In the genomic region with DNA sequence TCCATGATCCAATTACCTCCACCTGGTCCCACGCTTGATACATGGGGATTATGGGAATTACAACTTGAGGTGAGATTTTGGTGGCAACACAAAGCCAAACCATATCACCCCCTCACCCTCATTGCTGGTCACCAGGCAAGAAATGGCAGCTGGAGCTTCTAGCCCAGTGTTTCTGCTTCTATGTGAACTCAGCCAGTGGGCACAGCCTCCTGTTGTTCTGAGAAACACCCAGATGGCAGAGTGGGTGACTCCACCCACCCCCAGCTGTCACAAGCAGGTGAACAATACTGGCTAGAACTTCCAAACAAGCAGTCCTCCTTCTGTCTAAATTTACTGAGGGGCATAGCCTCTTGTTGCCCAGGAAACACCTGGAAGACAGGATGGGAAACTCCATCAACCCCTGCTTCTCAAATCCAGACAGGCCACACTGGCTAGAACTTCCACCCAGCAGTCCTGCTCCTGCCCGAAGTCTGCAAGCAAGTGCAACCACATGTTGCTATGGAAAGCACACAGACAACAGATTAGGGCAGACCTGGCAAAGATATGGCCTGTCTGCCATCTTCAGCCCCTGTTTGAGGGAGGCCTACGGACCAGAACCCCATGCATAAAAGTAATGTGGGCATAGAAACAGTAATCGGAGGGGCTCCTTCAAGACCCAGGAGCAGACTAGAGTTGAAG, we compare ENCODE assay signal across 24 cellular contexts.
A peak's percentile ranks its signal among the peaks of the same experiment; 100 is the strongest.
DNase-seq lines count a peak whose midpoint lies in the region; ATAC-seq and TF ChIP-seq lines count a peak whose summit lies in the region.
"Had no signal": no experiment of that assay in that cellular context is flagged by ENCODE, and none has a peak within 500 bp of the region (broad histone marks: within the 10 kb centered on the region; RNA-seq: fewer than 3 reads in every experiment).

No MANE protein-coding gene starts in this region.

- 64 to 83% methylated on average over 3 to 4 of the region's 4 CpGs for WGBS in body of pancreas, 2 donors
- WGBS in trophoblast cell (ENCODE audit: extremely low coverage, insufficient coverage, insufficient read length): no CpG with 5 or more reads among the region's 4 CpGs

- no peak overlapping the region for H2AK5ac ChIP-seq in trophoblast cell (ENCODE audit: low read length)

- no peak overlapping the region for H3K18ac ChIP-seq in trophoblast cell (ENCODE audit: low read length)

- H3K4me3 Mint-ChIP-seq in activated CD8-positive, alpha-beta memory T cell treated with anti-CD3 and anti-CD28 coated beads, Interleukin-2, amount 10 ng/mL, durations not matched to agents 7 days and 5 days: no peak overlapping the region
- H3K4me3 Mint-ChIP-seq: B cell; CD8-positive, alpha-beta T cell had no signal

- DNase-seq in DMS53 (lab: John Stamatoyannopoulos, UW) (peak; percentile 10), DMS53 treated with DMSO at 0.1 percent for 48 hours (lab: John Stamatoyannopoulos, UW; ENCODE audit: unreplicated experiment) (no peak), NCI-H524 treated with DMSO at 0.1 percent for 48 hours (lab: John Stamatoyannopoulos, UW) (peak; percentile 79), body of pancreas (peak; percentile 75 to 92 (median 86)), trophoblast cell (no peak), head of caudate nucleus (no peak)
- DNase-seq in stimulated activated CD4-positive, alpha-beta T cell treated with anti-CD3 and anti-CD28 coated beads, Interleukin-4, amount 100 ng/mL, for 1 hour: no peak
- DNase-seq in activated CD8-positive, alpha-beta memory T cell treated with anti-CD3 and anti-CD28 coated beads, Interleukin-2, amount 10 ng/mL, durations not matched to agents 7 days and 5 days: no peak
- DNase-seq: Caco-2; CD8-positive, alpha-beta T cell; GM23248; H7; IMR-90; KG1; MM.1S; NCI-H2081 treated with DMSO at 0.1 percent for 48 hours; NCI-H526 treated with DMSO at 0.1 percent for 48 hours; NK-92 treated with Interleukin-12 subunit alpha and Interleukin-12 subunit beta, amount 100 ng/mL, for 24 hours; PC-9; Right ventricle myocardium superior had no signal

- H3K79me2 ChIP-seq in trophoblast cell (ENCODE audit: control insufficient read depth, insufficient read depth, low read length, poor library complexity): peaks cover 3% of the 10 kb centered on the region

- H2AFZ ChIP-seq in trophoblast cell (ENCODE audit: insufficient read depth, low read length, poor library complexity): no peak overlapping the region
- H2AFZ ChIP-seq: GM23248, PC-9 had no signal

- no peak overlapping the region for H2BK5ac ChIP-seq in trophoblast cell (ENCODE audit: low read depth, low read length, poor library complexity)

- H3K4me1 ChIP-seq in body of pancreas (peaks cover 39% of the 10 kb centered on the region), trophoblast cell (ENCODE audit: control insufficient read depth in 1 of 2, insufficient read depth in 2 of 2, low read length in 2 of 2) (peaks cover 20 to 21% of the 10 kb centered on the region in 2 experiments)
- H3K4me1 ChIP-seq: SJSA1 had no signal

- no peaks in the 10 kb centered on the region for H3K36me3 Mint-ChIP-seq in activated CD8-positive, alpha-beta memory T cell treated with anti-CD3 and anti-CD28 coated beads, Interleukin-2, amount 10 ng/mL, durations not matched to agents 7 days and 5 days
- H3K36me3 Mint-ChIP-seq: CD8-positive, alpha-beta T cell had no signal

- H4K12ac ChIP-seq in trophoblast cell (ENCODE audit: low read depth, low read length): no peak overlapping the region

- no peak overlapping the region for H3K4ac ChIP-seq in trophoblast cell (ENCODE audit: low read depth, low read length)

- no peak overlapping the region for H3K4me2 ChIP-seq in trophoblast cell (ENCODE audit: low read length)
- H3K4me2 ChIP-seq: PC-9 had no signal

- H3K4me3 ChIP-seq in body of pancreas (no peak overlapping the region), trophoblast cell (ENCODE audit: low read depth, low read length) (no peak overlapping the region)
- H3K4me3 ChIP-seq: GM23248, PC-9, SJSA1 had no signal

- CTCF ChIA-PET in activated CD8-positive, alpha-beta memory T cell treated with anti-CD3 and anti-CD28 coated beads, Interleukin-2, amount 10 ng/mL, durations not matched to agents 7 days and 5 days (lab: Charles Lee): no interaction called here

- no peak overlapping the region for H3K23ac ChIP-seq in trophoblast cell (ENCODE audit: low read length)

- peak; percentile 92 for ATAC-seq in body of pancreas
- ATAC-seq in activated CD8-positive, alpha-beta memory T cell treated with anti-CD3 and anti-CD28 coated beads, Interleukin-2, amount 10 ng/mL, durations not matched to agents 7 days and 5 days: no peak
- ATAC-seq: CD8-positive, alpha-beta T cell had no signal

- H3K9ac ChIP-seq in trophoblast cell (ENCODE audit: low read length): no peak overlapping the region
- H3K9ac ChIP-seq: GM23248 had no signal

- TF ChIP-seq CTCF in body of pancreas (IDR thresholded peaks at IDR 0.05): peak in 1 of 7 experiments; percentile 6

- H3K27me3 ChIP-seq in body of pancreas (no peaks in the 10 kb centered on the region), trophoblast cell (ENCODE audit: insufficient read depth, low read length) (no peaks in the 10 kb centered on the region)
- H3K27me3 ChIP-seq: SJSA1 had no signal

- H3K14ac ChIP-seq in trophoblast cell (ENCODE audit: low read length): no peak overlapping the region

- H3K36me3 ChIP-seq in body of pancreas (replicated peaks in 1 of 2; ENCODE audit: insufficient read depth in 1 of 2, low read depth in 2 of 2) (no peaks in the 10 kb centered on the region), trophoblast cell (ENCODE audit: control insufficient read depth in 1 of 2, insufficient read depth in 2 of 2, low read length in 2 of 2) (no peaks in the 10 kb centered on the region)
- H3K36me3 ChIP-seq: SJSA1 had no signal

- no peaks in the 10 kb centered on the region for H3K9me3 Mint-ChIP-seq in activated CD8-positive, alpha-beta memory T cell treated with anti-CD3 and anti-CD28 coated beads, Interleukin-2, amount 10 ng/mL, durations not matched to agents 7 days and 5 days (ENCODE audit: low read depth)
- H3K9me3 Mint-ChIP-seq: CD8-positive, alpha-beta T cell had no signal

- no peak overlapping the region for H2BK120ac ChIP-seq in trophoblast cell (ENCODE audit: insufficient read depth, low read length, poor library complexity)

- TF ChIP-seq POLR2A in body of pancreas (IDR thresholded peaks at IDR 0.05): peak; percentile 16 to 57 (median 55)

- intact Hi-C loops in body of pancreas (cut with DNase I): no loop called here
- intact Hi-C loops in head of caudate nucleus (cut with DNase I): no loop called here

- H3K79me1 ChIP-seq in trophoblast cell (ENCODE audit: low read length): peaks cover 16% of the 10 kb centered on the region

- no peak overlapping the region for H3K27ac Mint-ChIP-seq in activated CD8-positive, alpha-beta memory T cell treated with anti-CD3 and anti-CD28 coated beads, Interleukin-2, amount 10 ng/mL, durations not matched to agents 7 days and 5 days
- H3K27ac Mint-ChIP-seq: B cell; CD8-positive, alpha-beta T cell had no signal

- peak overlapping the region; percentile 10 for H4K91ac ChIP-seq in trophoblast cell (ENCODE audit: low read depth, low read length)

- H3K4me1 Mint-ChIP-seq in activated CD8-positive, alpha-beta memory T cell treated with anti-CD3 and anti-CD28 coated beads, Interleukin-2, amount 10 ng/mL, durations not matched to agents 7 days and 5 days: no peaks in the 10 kb centered on the region
- H3K4me1 Mint-ChIP-seq: B cell had no signal

- H2BK12ac ChIP-seq in trophoblast cell (ENCODE audit: low read length): peak overlapping the region; percentile 15

- H4K8ac ChIP-seq in trophoblast cell (ENCODE audit: low read depth, low read length): no peak overlapping the region

- peaks cover 48% of the 10 kb centered on the region for H3K27me3 Mint-ChIP-seq in activated CD8-positive, alpha-beta memory T cell treated with anti-CD3 and anti-CD28 coated beads, Interleukin-2, amount 10 ng/mL, durations not matched to agents 7 days and 5 days
- H3K27me3 Mint-ChIP-seq: B cell had no signal

- peak overlapping the region; percentile 79 to 91 (median 83) for H3K27ac ChIP-seq in body of pancreas
- no peak overlapping the region for H3K27ac ChIP-seq in trophoblast cell (ENCODE audit: low read depth, low read length)
- H3K27ac ChIP-seq: 22Rv1, C4-2B, GM23248, PC-9, SJSA1 had no signal

- H3K9me3 ChIP-seq in body of pancreas: no peaks in the 10 kb centered on the region
- no peaks in the 10 kb centered on the region for H3K9me3 ChIP-seq in trophoblast cell (ENCODE audit: insufficient read depth, low read depth, low read length)
- H3K9me3 ChIP-seq: Caco-2, SJSA1 had no signal

Comparison
In these comparisons a context has a peak if more than half of its experiments do, and no peak if none do; other contexts are left out.
1. DNase-seq: peak in DMS53 (single experiment), NCI-H524 treated with DMSO at 0.1 percent for 48 hours (single experiment) and body of pancreas (4 of 4); none in DMS53 treated with DMSO at 0.1 percent for 48 hours (single experiment), trophoblast cell (0 of 2), head of caudate nucleus (0 of 42), stimulated activated CD4-positive, alpha-beta T cell treated with anti-CD3 and anti-CD28 coated beads, Interleukin-4, amount 100 ng/mL, for 1 hour (single experiment) and activated CD8-positive, alpha-beta memory T cell treated with anti-CD3 and anti-CD28 coated beads, Interleukin-2, amount 10 ng/mL, durations not matched to agents 7 days and 5 days (single experiment).